ENCODE assay signal across 1 cellular context in the genomic region with DNA sequence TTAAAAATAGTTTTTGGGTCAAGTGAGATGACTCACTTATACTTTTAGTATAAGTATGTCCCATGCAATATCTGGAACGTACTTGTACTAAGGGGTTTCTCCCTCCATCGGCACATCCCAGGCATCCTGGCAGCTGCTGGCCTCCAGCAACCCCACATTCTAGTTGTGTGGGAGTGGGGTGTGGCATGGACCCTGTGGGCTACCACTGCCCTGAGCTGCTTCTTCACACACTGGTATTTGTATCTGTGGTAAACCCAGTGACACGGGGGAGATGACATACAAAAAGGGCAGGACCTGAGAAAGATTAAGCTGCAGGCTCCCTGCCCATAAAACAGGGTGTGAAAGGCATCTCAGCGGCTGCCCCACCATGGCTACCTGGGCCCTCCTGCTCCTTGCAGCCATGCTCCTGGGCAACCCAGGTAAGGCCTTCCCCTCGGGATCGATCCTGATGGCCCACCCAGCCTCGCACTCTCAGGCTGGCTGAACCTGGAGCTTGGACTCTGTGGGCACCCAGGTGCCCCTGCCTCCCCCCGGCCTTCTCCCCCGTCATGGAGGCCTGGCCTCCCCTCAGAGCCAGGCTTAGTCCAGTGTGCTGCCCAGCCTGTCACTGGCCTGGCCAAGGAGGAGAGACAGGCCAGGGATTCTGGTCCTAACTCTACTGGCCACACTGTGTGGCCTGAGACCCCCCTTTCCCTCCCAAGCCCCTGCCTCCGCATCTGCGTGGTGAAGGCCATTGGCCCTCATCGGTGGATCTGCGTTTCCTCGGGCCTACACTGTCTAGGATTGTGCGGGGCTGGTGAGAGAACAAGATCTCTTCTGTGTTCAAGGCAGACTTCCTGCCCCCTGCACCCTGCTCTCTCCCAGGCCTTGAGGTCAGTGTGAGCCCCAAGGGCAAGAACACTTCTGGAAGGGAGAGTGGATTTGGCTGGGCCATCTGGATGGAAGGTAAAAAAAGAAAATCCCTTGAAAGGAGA.
TF ChIP-seq lines count a peak whose summit lies in the region.

A gene (plus strand): TSS at position 307 of the 974 bp plus-strand sequence. CDS start 61 bp downstream, at position 368.

TF ChIP-seq in GM23338, 12 proteins besides CTCF, POLR2A, EP300 and RAD21 (continued from another document):
- TF ChIP-seq, protein P1, sequence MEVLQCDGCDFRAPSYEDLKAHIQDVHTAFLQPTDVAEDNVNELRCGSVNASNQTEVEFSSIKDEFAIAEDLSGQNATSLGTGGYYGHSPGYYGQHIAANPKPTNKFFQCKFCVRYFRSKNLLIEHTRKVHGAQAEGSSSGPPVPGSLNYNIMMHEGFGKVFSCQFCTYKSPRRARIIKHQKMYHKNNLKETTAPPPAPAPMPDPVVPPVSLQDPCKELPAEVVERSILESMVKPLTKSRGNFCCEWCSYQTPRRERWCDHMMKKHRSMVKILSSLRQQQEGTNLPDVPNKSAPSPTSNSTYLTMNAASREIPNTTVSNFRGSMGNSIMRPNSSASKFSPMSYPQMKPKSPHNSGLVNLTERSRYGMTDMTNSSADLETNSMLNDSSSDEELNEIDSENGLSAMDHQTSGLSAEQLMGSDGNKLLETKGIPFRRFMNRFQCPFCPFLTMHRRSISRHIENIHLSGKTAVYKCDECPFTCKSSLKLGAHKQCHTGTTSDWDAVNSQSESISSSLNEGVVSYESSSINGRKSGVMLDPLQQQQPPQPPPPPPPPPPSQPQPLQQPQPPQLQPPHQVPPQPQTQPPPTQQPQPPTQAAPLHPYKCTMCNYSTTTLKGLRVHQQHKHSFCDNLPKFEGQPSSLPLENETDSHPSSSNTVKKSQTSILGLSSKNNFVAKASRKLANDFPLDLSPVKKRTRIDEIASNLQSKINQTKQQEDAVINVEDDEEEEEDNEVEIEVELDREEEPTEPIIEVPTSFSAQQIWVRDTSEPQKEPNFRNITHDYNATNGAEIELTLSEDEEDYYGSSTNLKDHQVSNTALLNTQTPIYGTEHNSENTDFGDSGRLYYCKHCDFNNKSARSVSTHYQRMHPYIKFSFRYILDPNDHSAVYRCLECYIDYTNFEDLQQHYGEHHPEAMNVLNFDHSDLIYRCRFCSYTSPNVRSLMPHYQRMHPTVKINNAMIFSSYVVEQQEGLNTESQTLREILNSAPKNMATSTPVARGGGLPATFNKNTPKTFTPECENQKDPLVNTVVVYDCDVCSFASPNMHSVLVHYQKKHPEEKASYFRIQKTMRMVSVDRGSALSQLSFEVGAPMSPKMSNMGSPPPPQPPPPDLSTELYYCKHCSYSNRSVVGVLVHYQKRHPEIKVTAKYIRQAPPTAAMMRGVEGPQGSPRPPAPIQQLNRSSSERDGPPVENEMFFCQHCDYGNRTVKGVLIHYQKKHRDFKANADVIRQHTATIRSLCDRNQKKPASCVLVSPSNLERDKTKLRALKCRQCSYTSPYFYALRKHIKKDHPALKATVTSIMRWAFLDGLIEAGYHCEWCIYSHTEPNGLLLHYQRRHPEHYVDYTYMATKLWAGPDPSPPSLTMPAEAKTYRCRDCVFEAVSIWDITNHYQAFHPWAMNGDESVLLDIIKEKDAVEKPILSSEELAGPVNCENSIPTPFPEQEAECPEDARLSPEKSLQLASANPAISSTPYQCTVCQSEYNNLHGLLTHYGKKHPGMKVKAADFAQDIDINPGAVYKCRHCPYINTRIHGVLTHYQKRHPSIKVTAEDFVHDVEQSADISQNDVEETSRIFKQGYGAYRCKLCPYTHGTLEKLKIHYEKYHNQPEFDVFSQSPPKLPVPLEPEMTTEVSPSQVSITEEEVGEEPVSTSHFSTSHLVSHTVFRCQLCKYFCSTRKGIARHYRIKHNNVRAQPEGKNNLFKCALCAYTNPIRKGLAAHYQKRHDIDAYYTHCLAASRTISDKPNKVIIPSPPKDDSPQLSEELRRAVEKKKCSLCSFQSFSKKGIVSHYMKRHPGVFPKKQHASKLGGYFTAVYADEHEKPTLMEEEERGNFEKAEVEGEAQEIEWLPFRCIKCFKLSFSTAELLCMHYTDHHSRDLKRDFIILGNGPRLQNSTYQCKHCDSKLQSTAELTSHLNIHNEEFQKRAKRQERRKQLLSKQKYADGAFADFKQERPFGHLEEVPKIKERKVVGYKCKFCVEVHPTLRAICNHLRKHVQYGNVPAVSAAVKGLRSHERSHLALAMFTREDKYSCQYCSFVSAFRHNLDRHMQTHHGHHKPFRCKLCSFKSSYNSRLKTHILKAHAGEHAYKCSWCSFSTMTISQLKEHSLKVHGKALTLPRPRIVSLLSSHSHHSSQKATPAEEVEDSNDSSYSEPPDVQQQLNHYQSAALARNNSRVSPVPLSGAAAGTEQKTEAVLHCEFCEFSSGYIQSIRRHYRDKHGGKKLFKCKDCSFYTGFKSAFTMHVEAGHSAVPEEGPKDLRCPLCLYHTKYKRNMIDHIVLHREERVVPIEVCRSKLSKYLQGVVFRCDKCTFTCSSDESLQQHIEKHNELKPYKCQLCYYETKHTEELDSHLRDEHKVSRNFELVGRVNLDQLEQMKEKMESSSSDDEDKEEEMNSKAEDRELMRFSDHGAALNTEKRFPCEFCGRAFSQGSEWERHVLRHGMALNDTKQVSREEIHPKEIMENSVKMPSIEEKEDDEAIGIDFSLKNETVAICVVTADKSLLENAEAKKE (CRISPR knock-in tag; IDR thresholded peaks at IDR 0.05) = no peak
- TF ChIP-seq POLR2AphosphoS5 (IDR thresholded peaks at IDR 0.05; ENCODE audit: low read depth) (no peak), CREB1 (CRISPR knock-in tag; IDR thresholded peaks at IDR 0.05; ENCODE audit: low read depth) (no peak), JUNB (IDR thresholded peaks at IDR 0.05; ENCODE audit: unreplicated experiment) (no peak), ZNF114 (CRISPR knock-in tag; IDR thresholded peaks at IDR 0.05) (no peak), EZH2 (IDR thresholded peaks at IDR 0.05; ENCODE audit: low read depth, unreplicated experiment) (no peak), EZH2phosphoT487 (IDR thresholded peaks at IDR 0.05; ENCODE audit: unreplicated experiment) (no peak), NANOG (IDR thresholded peaks at IDR 0.05; ENCODE audit: borderline replicate concordance) (no peak), ZNF331 (CRISPR knock-in tag; IDR thresholded peaks at IDR 0.05; ENCODE audit: low read depth) (no peak)
- TF ChIP-seq, protein P2, sequence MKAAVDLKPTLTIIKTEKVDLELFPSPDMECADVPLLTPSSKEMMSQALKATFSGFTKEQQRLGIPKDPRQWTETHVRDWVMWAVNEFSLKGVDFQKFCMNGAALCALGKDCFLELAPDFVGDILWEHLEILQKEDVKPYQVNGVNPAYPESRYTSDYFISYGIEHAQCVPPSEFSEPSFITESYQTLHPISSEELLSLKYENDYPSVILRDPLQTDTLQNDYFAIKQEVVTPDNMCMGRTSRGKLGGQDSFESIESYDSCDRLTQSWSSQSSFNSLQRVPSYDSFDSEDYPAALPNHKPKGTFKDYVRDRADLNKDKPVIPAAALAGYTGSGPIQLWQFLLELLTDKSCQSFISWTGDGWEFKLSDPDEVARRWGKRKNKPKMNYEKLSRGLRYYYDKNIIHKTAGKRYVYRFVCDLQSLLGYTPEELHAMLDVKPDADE (IDR thresholded peaks at IDR 0.05) = no peak
- TF ChIP-seq, protein P3, sequence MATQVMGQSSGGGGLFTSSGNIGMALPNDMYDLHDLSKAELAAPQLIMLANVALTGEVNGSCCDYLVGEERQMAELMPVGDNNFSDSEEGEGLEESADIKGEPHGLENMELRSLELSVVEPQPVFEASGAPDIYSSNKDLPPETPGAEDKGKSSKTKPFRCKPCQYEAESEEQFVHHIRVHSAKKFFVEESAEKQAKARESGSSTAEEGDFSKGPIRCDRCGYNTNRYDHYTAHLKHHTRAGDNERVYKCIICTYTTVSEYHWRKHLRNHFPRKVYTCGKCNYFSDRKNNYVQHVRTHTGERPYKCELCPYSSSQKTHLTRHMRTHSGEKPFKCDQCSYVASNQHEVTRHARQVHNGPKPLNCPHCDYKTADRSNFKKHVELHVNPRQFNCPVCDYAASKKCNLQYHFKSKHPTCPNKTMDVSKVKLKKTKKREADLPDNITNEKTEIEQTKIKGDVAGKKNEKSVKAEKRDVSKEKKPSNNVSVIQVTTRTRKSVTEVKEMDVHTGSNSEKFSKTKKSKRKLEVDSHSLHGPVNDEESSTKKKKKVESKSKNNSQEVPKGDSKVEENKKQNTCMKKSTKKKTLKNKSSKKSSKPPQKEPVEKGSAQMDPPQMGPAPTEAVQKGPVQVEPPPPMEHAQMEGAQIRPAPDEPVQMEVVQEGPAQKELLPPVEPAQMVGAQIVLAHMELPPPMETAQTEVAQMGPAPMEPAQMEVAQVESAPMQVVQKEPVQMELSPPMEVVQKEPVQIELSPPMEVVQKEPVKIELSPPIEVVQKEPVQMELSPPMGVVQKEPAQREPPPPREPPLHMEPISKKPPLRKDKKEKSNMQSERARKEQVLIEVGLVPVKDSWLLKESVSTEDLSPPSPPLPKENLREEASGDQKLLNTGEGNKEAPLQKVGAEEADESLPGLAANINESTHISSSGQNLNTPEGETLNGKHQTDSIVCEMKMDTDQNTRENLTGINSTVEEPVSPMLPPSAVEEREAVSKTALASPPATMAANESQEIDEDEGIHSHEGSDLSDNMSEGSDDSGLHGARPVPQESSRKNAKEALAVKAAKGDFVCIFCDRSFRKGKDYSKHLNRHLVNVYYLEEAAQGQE (IDR thresholded peaks at IDR 0.05; ENCODE audit: unreplicated experiment) = no peak
TF ChIP-seq in GM23338: peak in this region for 0.
